18 cellular contexts compared by ENCODE assay signal in the genomic region with DNA sequence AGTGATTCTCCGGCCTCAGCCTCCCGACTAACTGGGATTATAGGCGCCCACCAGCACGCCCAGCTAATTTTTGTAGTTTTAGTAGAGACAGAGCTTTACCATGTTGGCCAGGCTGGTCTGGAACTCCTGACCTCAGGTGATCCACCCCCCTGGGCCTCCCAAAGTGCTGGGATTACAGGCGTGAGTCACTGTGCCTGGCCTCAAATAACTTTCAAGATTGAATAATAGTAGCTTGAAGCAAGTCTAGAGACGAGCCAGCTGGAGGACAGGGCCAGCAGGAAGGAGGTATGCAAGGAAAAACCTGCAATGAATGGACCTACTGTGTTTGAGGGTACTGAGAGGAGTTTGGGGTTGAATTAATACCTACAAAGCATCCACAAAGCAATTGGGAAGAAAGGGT.
"Had no signal": no experiment of that assay in that cellular context is flagged by ENCODE, and none has a peak within 500 bp of the region (broad histone marks: within the 10 kb centered on the region; RNA-seq: fewer than 3 reads in every experiment).

No MANE protein-coding gene starts in this region.

- H3K27ac ChIP-seq: adrenal gland, epithelial cell of prostate, heart left ventricle, left lung, tibial nerve, vagina had no signal

- H3K9me3 Mint-ChIP-seq: activated naive CD4-positive, alpha-beta T cell treated with anti-CD3 and anti-CD28 coated beads, Interleukin-2, amount 50 U/mL, for 72 hours; stimulated activated naive CD8-positive, alpha-beta T cell treated with anti-CD3 and anti-CD28 coated beads, Interleukin-15, Interleukin-2, amounts not matched to agents 100 ng/mL and 50 ng/mL, for 24 hours had no signal

- H3K27ac Mint-ChIP-seq: activated naive CD4-positive, alpha-beta T cell treated with anti-CD3 and anti-CD28 coated beads, Interleukin-2, amount 50 U/mL, for 72 hours; progenitor cell of endocrine pancreas; stimulated activated naive CD8-positive, alpha-beta T cell treated with anti-CD3 and anti-CD28 coated beads, Interleukin-15, Interleukin-2, amounts not matched to agents 100 ng/mL and 50 ng/mL, for 24 hours had no signal

- H3K4me1 Mint-ChIP-seq: neural crest cell had no signal

- H3K27me3 ChIP-seq: adrenal gland, heart left ventricle, left lung, tibial nerve, vagina had no signal

- H3K4me3 ChIP-seq: adrenal gland, heart left ventricle, left lung, tibial nerve, vagina had no signal

- H3K9me3 ChIP-seq: adrenal gland, left lung, tibial nerve, vagina had no signal

- H3K36me3 ChIP-seq: adrenal gland, left lung, tibial nerve, vagina had no signal

- DNase-seq: activated CD4-positive, CD25-positive, alpha-beta regulatory T cell treated with anti-CD3 and anti-CD28 coated beads, Interleukin-2, amount 50 U/mL, for 72 hours; activated CD8-positive, alpha-beta memory T cell treated with anti-CD3 and anti-CD28 coated beads for 24 hours; activated gamma-delta T cell; adrenal gland; heart left ventricle; left lung; stimulated activated CD4-positive, alpha-beta T cell treated with anti-CD3 and anti-CD28 coated beads, Interleukin-12 subunit alpha, Interleukin-12 subunit beta, amount 100 ng/mL, for 4 hours; stimulated activated CD4-positive, alpha-beta T cell treated with anti-CD3 and anti-CD28 coated beads, Interleukin-1b, Interleukin-23, amount 100 ng/mL, for 48 hours; stimulated activated CD8-positive, alpha-beta memory T cell treated with anti-CD3 and anti-CD28 coated beads, Interleukin-4, amount 100 ng/mL, for 48 hours; T1000 had no signal

- H3K4me3 Mint-ChIP-seq: neural crest cell; stimulated activated naive CD8-positive, alpha-beta T cell treated with anti-CD3 and anti-CD28 coated beads, Interleukin-15, Interleukin-2, amounts not matched to agents 100 ng/mL and 50 ng/mL, for 24 hours had no signal

- ATAC-seq: activated naive CD4-positive, alpha-beta T cell treated with anti-CD3 and anti-CD28 coated beads, Interleukin-2, amount 50 U/mL, for 72 hours; heart left ventricle; left lung had no signal

- H3K27me3 Mint-ChIP-seq: progenitor cell of endocrine pancreas; stimulated activated naive CD8-positive, alpha-beta T cell treated with anti-CD3 and anti-CD28 coated beads, Interleukin-15, Interleukin-2, amounts not matched to agents 100 ng/mL and 50 ng/mL, for 24 hours had no signal

- FAIRE-seq: frontal cortex had no signal

- H3K4me1 ChIP-seq: adrenal gland, vagina had no signal
